7 cellular contexts compared by ENCODE assay signal in genomic region chr22:20239063-20239950, GRCh38. TPM values are rescaled to one million over a fixed set of nuclear protein-coding genes. Genes with fewer than 3 reads are reported as not detected.
DNase-seq lines count a peak whose midpoint lies in the region; ATAC-seq and TF ChIP-seq lines count a peak whose summit lies in the region.

No MANE protein-coding gene starts in this region.

- no peaks in the 10 kb centered on the region for H3K27me3 Mint-ChIP-seq in WTC11 (ENCODE audit: low read depth)

- no peaks in the 10 kb centered on the region for H3K9me3 Mint-ChIP-seq in WTC11

- ATAC-seq in GM18502 (IDR thresholded peaks at IDR 0.05; ENCODE audit: poor library complexity, unreplicated experiment) (peak; percentile 33), WTC11 (no peak), left cardiac atrium (peak; percentile 51 to 64)

- H3K36me3 Mint-ChIP-seq in WTC11 = no peaks in the 10 kb centered on the region

- no peak overlapping the region for H3K4me3 Mint-ChIP-seq in WTC11

- H3K4me3 ChIP-seq in spleen = peak overlapping the region in 2 of 8 donors; percentile 5 to 18

- WGBS in spleen, 5 donors = 37 to 75% (median 56%) methylated on average over 24 to 35 of the region's 35 CpGs

- CTCF ChIA-PET in WTC11 (lab: Charles Lee) = interaction anchor here (0.6 to 5.4 kb wide), 49 partner anchors 10 to 284 kb away, joined by 3 to 69 read pairs (median 7); partner anchors contain the start of gene DGCR6L

- H3K36me3 ChIP-seq in spleen = peaks cover 0 to 13% (median 0%) of the 10 kb centered on the region in 6 donors

- peaks cover 47 to 88% (median 66%) of the 10 kb centered on the region in 6 donors for H3K4me1 ChIP-seq in spleen

- POLR2A ChIA-PET in WTC11 (lab: Charles Lee) = interaction anchor here (0.5 to 1.1 kb wide), 2 partner anchors 83 to 205 kb away, joined by 3 to 7 read pairs; no protein-coding TSS in a partner anchor

- no peak for DNase-seq in WTC11 (ENCODE audit: low spot score)
- peak; percentile 67 for DNase-seq in left cardiac atrium
- peak; percentile 86 for DNase-seq in spleen
- DNase-seq in SW 1271 (lab: John Stamatoyannopoulos, UW) = no peak
- no peak for DNase-seq in NOMO-1 treated with dmso at 0.1 percent for 144 hours (lab: John Stamatoyannopoulos, UW; ENCODE audit: unreplicated experiment)
- DNase-seq in NCI-H1930 (lab: John Stamatoyannopoulos, UW) = no peak

- intact Hi-C loops in left cardiac atrium (cut with DNase I) = no loop called here
- intact Hi-C loops in spleen (cut with DNase I; ENCODE audit: low total_unique reads) = no loop called here

- peak overlapping the region; percentile 41; the same call in 1 of the 2 replicates for H3K27ac Mint-ChIP-seq in WTC11

- no peak for TF ChIP-seq CTCF in WTC11 (IDR thresholded peaks at IDR 0.05)
- no peak for TF ChIP-seq CTCF in spleen (IDR thresholded peaks at IDR 0.05 in 8 of 11, conservative IDR thresholded peaks at IDR 0.05 in 3 of 11)

- no peaks in the 10 kb centered on the region for H3K27me3 ChIP-seq in spleen (replicated peaks in 1 of 7)

- TF ChIP-seq POLR2A in spleen (IDR thresholded peaks at IDR 0.05) = no peak

- H3K27ac ChIP-seq in spleen = peak overlapping the region; percentile 53 to 86 (median 78)

- no peaks in the 10 kb centered on the region for H3K9me3 ChIP-seq in spleen

- H3K4me1 Mint-ChIP-seq in WTC11 = peaks cover 23% of the 10 kb centered on the region

TF ChIP-seq in WTC11, 78 proteins besides CTCF, POLR2A, EP300 and RAD21:
- 0 out of 2 replicates have a peak, but pooled peaks have one; percentile 14 for TF ChIP-seq FOXP1 (CRISPR knock-in tag; IDR thresholded peaks at IDR 0.05; ENCODE audit: borderline replicate concordance)
- no peak for TF ChIP-seq NR2C2 (CRISPR knock-in tag; IDR thresholded peaks at IDR 0.05)
- TF ChIP-seq, protein P1, sequence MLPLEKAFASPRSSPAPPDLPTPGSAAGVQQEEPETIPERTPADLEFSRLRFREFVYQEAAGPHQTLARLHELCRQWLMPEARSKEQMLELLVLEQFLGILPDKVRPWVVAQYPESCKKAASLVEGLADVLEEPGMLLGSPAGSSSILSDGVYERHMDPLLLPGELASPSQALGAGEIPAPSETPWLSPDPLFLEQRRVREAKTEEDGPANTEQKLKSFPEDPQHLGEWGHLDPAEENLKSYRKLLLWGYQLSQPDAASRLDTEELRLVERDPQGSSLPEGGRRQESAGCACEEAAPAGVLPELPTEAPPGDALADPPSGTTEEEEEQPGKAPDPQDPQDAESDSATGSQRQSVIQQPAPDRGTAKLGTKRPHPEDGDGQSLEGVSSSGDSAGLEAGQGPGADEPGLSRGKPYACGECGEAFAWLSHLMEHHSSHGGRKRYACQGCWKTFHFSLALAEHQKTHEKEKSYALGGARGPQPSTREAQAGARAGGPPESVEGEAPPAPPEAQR (CRISPR knock-in tag; IDR thresholded peaks at IDR 0.05) = no peak

RNA-seq across cellular contexts. Expression of gene RTN4R, which starts 28.8 kb away (rescaled TPM):
- total RNA-seq in WTC11 (2021) = 23.0 to 27.0 TPM (median 25.0 TPM) in 3 replicates
- total RNA-seq in left cardiac atrium = 1 to 10 TPM; 1.4 to 1.8 TPM
- 10 to 100 TPM in 2 of 7 donors, 1 to 10 TPM in 5; 4.5 to 11.8 (median 7.0) TPM for total RNA-seq in spleen
- polyA plus RNA-seq in spleen = 1 to 10 TPM; 1.5 to 6.5 (median 2.8) TPM

Comparison
In these comparisons a context has a peak if more than half of its experiments do, and no peak if none do; other contexts are left out.
1. DNase-seq: peak in left cardiac atrium (single experiment) and spleen (single experiment); none in WTC11 (single experiment), SW 1271 (0 of 2), NOMO-1 treated with dmso at 0.1 percent for 144 hours (single experiment) and NCI-H1930 (0 of 2).